In genomic region chr3:30871720-30872119, GRCh38 we compare ENCODE assay signal across 18 cellular contexts. TPM values are rescaled to one million over a fixed set of nuclear protein-coding genes. Genes with fewer than 3 reads are reported as not detected.
"Had no signal": no experiment of that assay in that cellular context is flagged by ENCODE, and none has a peak within 500 bp of the region (broad histone marks: within the 10 kb centered on the region; RNA-seq: fewer than 3 reads in every experiment).

No MANE protein-coding gene starts in this region.

- H3K9me3 Mint-ChIP-seq: activated CD4-positive, alpha-beta T cell treated with anti-CD3 and anti-CD28 coated beads, Interleukin-2, amount 10 ng/mL, durations not matched to agents 7 days and 5 days; activated naive CD8-positive, alpha-beta T cell treated with anti-CD3 and anti-CD28 coated beads for 36 hours; naive thymus-derived CD8-positive, alpha-beta T cell had no signal

- H3K27ac Mint-ChIP-seq: activated CD4-positive, alpha-beta T cell treated with anti-CD3 and anti-CD28 coated beads, Interleukin-2, amount 10 ng/mL, durations not matched to agents 7 days and 5 days; activated naive CD8-positive, alpha-beta T cell treated with anti-CD3 and anti-CD28 coated beads for 36 hours; activated T-helper 1 cell treated with anti-CD3 and anti-CD28 coated beads, Interleukin-12 subunit alpha, Interleukin-12 subunit beta, Interleukin-2, Interleukin-4 antibody, amounts not matched to agents 30 ng/mL and 10 ng/mL and 1 ng/mL, durations not matched to agents 14 hours and 24 hours and 36 hours; naive thymus-derived CD8-positive, alpha-beta T cell had no signal

- H3K27me3 Mint-ChIP-seq: activated naive CD8-positive, alpha-beta T cell treated with anti-CD3 and anti-CD28 coated beads for 36 hours had no signal

- H3K36me3 Mint-ChIP-seq: activated naive CD8-positive, alpha-beta T cell treated with anti-CD3 and anti-CD28 coated beads for 36 hours; naive thymus-derived CD8-positive, alpha-beta T cell had no signal

- H3K4me3 Mint-ChIP-seq: activated CD4-positive, alpha-beta T cell treated with anti-CD3 and anti-CD28 coated beads, Interleukin-2, amount 10 ng/mL, durations not matched to agents 7 days and 5 days; activated naive CD8-positive, alpha-beta T cell treated with anti-CD3 and anti-CD28 coated beads for 36 hours; activated T-helper 1 cell treated with anti-CD3 and anti-CD28 coated beads, Interleukin-12 subunit alpha, Interleukin-12 subunit beta, Interleukin-2, Interleukin-4 antibody, amounts not matched to agents 30 ng/mL and 10 ng/mL and 1 ng/mL, durations not matched to agents 14 hours and 24 hours and 36 hours; naive thymus-derived CD8-positive, alpha-beta T cell had no signal

- H3K4me1 Mint-ChIP-seq: activated CD4-positive, alpha-beta T cell treated with anti-CD3 and anti-CD28 coated beads, Interleukin-2, amount 10 ng/mL, durations not matched to agents 7 days and 5 days; activated naive CD8-positive, alpha-beta T cell treated with anti-CD3 and anti-CD28 coated beads for 36 hours; naive thymus-derived CD8-positive, alpha-beta T cell had no signal

- DNase-seq: activated CD4-positive, alpha-beta T cell treated with anti-CD3 and anti-CD28 coated beads, Interleukin-2, amount 10 ng/mL, durations not matched to agents 7 days and 5 days; activated naive CD8-positive, alpha-beta T cell treated with anti-CD3 and anti-CD28 coated beads for 36 hours; effector CD8-positive, alpha-beta T cell; esophagus squamous epithelium; foreskin melanocyte; heart right ventricle; islet precursor cell; mucosa of descending colon; naive thymus-derived CD8-positive, alpha-beta T cell; stimulated activated CD4-positive, alpha-beta T cell treated with anti-CD3 and anti-CD28 coated beads, Interleukin-4, amount 100 ng/mL, for 1 hour; stimulated activated naive CD4-positive, alpha-beta T cell; uterus had no signal

- H3K4me3 ChIP-seq: esophagus squamous epithelium, heart right ventricle, mucosa of descending colon, tibial nerve, uterus had no signal

- ATAC-seq: heart right ventricle; left lobe of liver; mucosa of descending colon; naive thymus-derived CD8-positive, alpha-beta T cell had no signal

RNA-seq across cellular contexts. Expression of gene GADL1, which starts 22.7 kb away (rescaled TPM):
- total RNA-seq: activated CD4-positive, alpha-beta T cell treated with anti-CD3 and anti-CD28 coated beads, Interleukin-2, amount 10 ng/mL, durations not matched to agents 7 days and 5 days; activated CD8-positive, alpha-beta memory T cell treated with anti-CD3 and anti-CD28 coated beads for 36 hours; activated naive CD8-positive, alpha-beta T cell treated with anti-CD3 and anti-CD28 coated beads for 36 hours; activated T-helper 1 cell treated with anti-CD3 and anti-CD28 coated beads, Interleukin-12 subunit alpha, Interleukin-12 subunit beta, Interleukin-2, Interleukin-4 antibody, amounts not matched to agents 30 ng/mL and 10 ng/mL and 1 ng/mL, durations not matched to agents 14 hours and 24 hours and 36 hours; endothelial cell of umbilical vein; esophagus squamous epithelium; left lobe of liver; mucosa of descending colon; naive thymus-derived CD8-positive, alpha-beta T cell; subcutaneous adipose tissue; tibial nerve had no signal
